In genomic region chr20:40223818-40224217, GRCh38 we compare ENCODE assay signal across 30 cellular contexts.
"Had no signal": no experiment of that assay in that cellular context is flagged by ENCODE, and none has a peak within 500 bp of the region (broad histone marks: within the 10 kb centered on the region; RNA-seq: fewer than 3 reads in every experiment).

No MANE protein-coding gene starts in this region.

- H3K27ac ChIP-seq: brain microvascular endothelial cell, coronary artery, esophagus squamous epithelium, heart left ventricle, VCaP had no signal

- H3K4me1 ChIP-seq: esophagus squamous epithelium, heart left ventricle had no signal

- H3K4me1 Mint-ChIP-seq: activated CD4-positive, alpha-beta memory T cell treated with anti-CD3 and anti-CD28 coated beads, Interleukin-2, amount 10 ng/mL, durations not matched to agents 7 days and 5 days; activated CD4-positive, alpha-beta T cell treated with anti-CD3 and anti-CD28 coated beads, Interleukin-2, amount 10 ng/mL, durations not matched to agents 7 days and 5 days; activated T-helper 17 cell treated with anti-CD3 and anti-CD28 coated beads, Interleukin-2, amount 50 U/mL, for 72 hours; central memory CD8-positive, alpha-beta T cell had no signal

- H3K36me3 Mint-ChIP-seq: activated naive CD8-positive, alpha-beta T cell; WTC11 had no signal

- DNase-seq: activated CD4-positive, alpha-beta memory T cell treated with anti-CD3 and anti-CD28 coated beads, Interleukin-2, amount 10 ng/mL, durations not matched to agents 7 days and 5 days; activated CD4-positive, alpha-beta T cell treated with anti-CD3 and anti-CD28 coated beads for 1 hour; activated CD4-positive, alpha-beta T cell treated with anti-CD3 and anti-CD28 coated beads for 4 hours; activated CD4-positive, alpha-beta T cell treated with anti-CD3 and anti-CD28 coated beads, Interleukin-2, amount 10 ng/mL, durations not matched to agents 7 days and 5 days; activated CD4-positive, alpha-beta T cell treated with anti-CD3 and anti-CD28 coated beads, Interleukin-2, amount 50 U/mL, for 4 hours; activated CD8-positive, alpha-beta memory T cell treated with anti-CD3 and anti-CD28 coated beads for 24 hours; activated effector memory CD4-positive, alpha-beta T cell treated with Interleukin-2 at 50 U/mL for 16 hours; activated gamma-delta T cell treated with Interleukin-2 at 50 U/mL for 16 hours; activated naive CD4-positive, alpha-beta T cell treated with anti-CD3 and anti-CD28 coated beads, Interleukin-2, amount 50 U/mL, for 16 hours; activated naive CD4-positive, alpha-beta T cell treated with Interleukin-2 at 50 U/mL for 16 hours; activated T-cell treated with anti-CD3 and anti-CD28 coated beads, Interleukin-2, amount 50 U/mL, for 4 hours; amniotic stem cell; anterior cingulate cortex; brain microvascular endothelial cell; dermis blood vessel endothelial cell; effector CD4-positive, alpha-beta T cell; effector memory CD8-positive, alpha-beta T cell; esophagus squamous epithelium; glutamatergic neuron; heart left ventricle; T-helper 1 cell; T-helper 17 cell; T1000 had no signal

- H3K4me3 ChIP-seq: coronary artery, esophagus squamous epithelium, heart left ventricle had no signal

- H3K4me3 Mint-ChIP-seq: activated CD4-positive, alpha-beta memory T cell treated with anti-CD3 and anti-CD28 coated beads, Interleukin-2, amount 10 ng/mL, durations not matched to agents 7 days and 5 days; activated CD4-positive, alpha-beta T cell treated with anti-CD3 and anti-CD28 coated beads, Interleukin-2, amount 10 ng/mL, durations not matched to agents 7 days and 5 days; activated naive CD8-positive, alpha-beta T cell; activated T-cell treated with anti-CD3 and anti-CD28 coated beads, Interleukin-2, amount 50 U/mL, for 4 hours; activated T-helper 17 cell treated with anti-CD3 and anti-CD28 coated beads, Interleukin-2, amount 50 U/mL, for 72 hours; central memory CD8-positive, alpha-beta T cell; effector memory CD8-positive, alpha-beta T cell; T-helper 17 cell; T-helper 2 cell treated with Interferon-gamma antibody and Interleukin-4, amounts not matched to agents 5 μg/mL and 100 μg/mL, for 36 hours; WTC11 had no signal

- H3K27me3 Mint-ChIP-seq: activated CD4-positive, alpha-beta memory T cell treated with anti-CD3 and anti-CD28 coated beads, Interleukin-2, amount 10 ng/mL, durations not matched to agents 7 days and 5 days; activated CD4-positive, alpha-beta T cell treated with anti-CD3 and anti-CD28 coated beads, Interleukin-2, amount 10 ng/mL, durations not matched to agents 7 days and 5 days; central memory CD8-positive, alpha-beta T cell; T-helper 17 cell had no signal

- H3K36me3 ChIP-seq: brain microvascular endothelial cell, esophagus squamous epithelium, heart left ventricle had no signal

- H3K9me3 Mint-ChIP-seq: activated CD4-positive, alpha-beta memory T cell treated with anti-CD3 and anti-CD28 coated beads, Interleukin-2, amount 10 ng/mL, durations not matched to agents 7 days and 5 days; activated CD4-positive, alpha-beta T cell treated with anti-CD3 and anti-CD28 coated beads, Interleukin-2, amount 10 ng/mL, durations not matched to agents 7 days and 5 days; activated T-cell treated with anti-CD3 and anti-CD28 coated beads, Interleukin-2, amount 50 U/mL, for 4 hours; activated T-helper 17 cell treated with anti-CD3 and anti-CD28 coated beads, Interleukin-2, amount 50 U/mL, for 72 hours; central memory CD8-positive, alpha-beta T cell; effector memory CD8-positive, alpha-beta T cell; T-helper 2 cell treated with Interferon-gamma antibody and Interleukin-4, amounts not matched to agents 5 μg/mL and 100 μg/mL, for 36 hours; WTC11 had no signal

- H3K27me3 ChIP-seq: brain microvascular endothelial cell had no signal

- H3K27ac Mint-ChIP-seq: activated CD4-positive, alpha-beta memory T cell treated with anti-CD3 and anti-CD28 coated beads, Interleukin-2, amount 10 ng/mL, durations not matched to agents 7 days and 5 days; activated CD4-positive, alpha-beta T cell treated with anti-CD3 and anti-CD28 coated beads, Interleukin-2, amount 10 ng/mL, durations not matched to agents 7 days and 5 days; activated naive CD8-positive, alpha-beta T cell; activated T-helper 17 cell treated with anti-CD3 and anti-CD28 coated beads, Interleukin-2, amount 50 U/mL, for 72 hours; effector memory CD8-positive, alpha-beta T cell; T-helper 17 cell; T-helper 2 cell treated with Interferon-gamma antibody and Interleukin-4, amounts not matched to agents 5 μg/mL and 100 μg/mL, for 36 hours; WTC11 had no signal

- H3K9me3 ChIP-seq: esophagus squamous epithelium, heart left ventricle had no signal
